19 cellular contexts compared by ENCODE assay signal in genomic region chr1:205766038-205766437, GRCh38. TPM values are rescaled to one million over a fixed set of nuclear protein-coding genes. Genes with fewer than 3 reads are reported as not detected.
DNase-seq lines count a peak whose midpoint lies in the region; ATAC-seq and TF ChIP-seq lines count a peak whose summit lies in the region.
"Had no signal": no experiment of that assay in that cellular context is flagged by ENCODE, and none has a peak within 500 bp of the region (broad histone marks: within the 10 kb centered on the region; RNA-seq: fewer than 3 reads in every experiment).

No MANE protein-coding gene starts in this region.

- H3K27ac ChIP-seq in brain microvascular endothelial cell: no peak overlapping the region
- H3K27ac ChIP-seq in tibial artery: no peak overlapping the region
- H3K27ac ChIP-seq: C4-2B, heart right ventricle, prostate gland, testis had no signal

- in situ Hi-C loops in brain microvascular endothelial cell (cut with HindIII; ENCODE audit: low pct_ligation_motif_present, low sequenced_read_pairs): no loop called here

- no peak overlapping the region for H3K4me3 Mint-ChIP-seq in natural killer cell

- no peaks in the 10 kb centered on the region for H3K9me3 Mint-ChIP-seq in natural killer cell
- H3K9me3 Mint-ChIP-seq: activated naive CD4-positive, alpha-beta T cell treated with anti-CD3 and anti-CD28 coated beads, Interleukin-2, amount 50 U/mL, for 72 hours had no signal

- no peaks in the 10 kb centered on the region for H3K27me3 ChIP-seq in brain microvascular endothelial cell (replicated peaks)
- H3K27me3 ChIP-seq in tibial artery: no peaks in the 10 kb centered on the region
- H3K27me3 ChIP-seq: heart right ventricle, testis had no signal

- ATAC-seq in natural killer cell (peak in 2 of 3 donors; percentile 26 to 88), HG03139 (IDR thresholded peaks at IDR 0.05; ENCODE audit: unreplicated experiment) (no peak)
- ATAC-seq: HCT116, heart right ventricle, left cardiac atrium had no signal

- H3K9me3 ChIP-seq in tibial artery: no peaks in the 10 kb centered on the region
- H3K9me3 ChIP-seq: heart right ventricle, prostate gland, testis had no signal

- H3K27me3 Mint-ChIP-seq in natural killer cell (ENCODE audit: low read depth in 2 of 2): no peaks in the 10 kb centered on the region

- H3K36me3 ChIP-seq in brain microvascular endothelial cell (replicated peaks) (no peaks in the 10 kb centered on the region), tibial artery (peaks cover 0 to 11% (median 0%) of the 10 kb centered on the region in 3 donors)
- H3K36me3 ChIP-seq: prostate gland had no signal

- peak; percentile 61 for DNase-seq in EL
- DNase-seq in M059J (ENCODE audit: low read depth): peak; percentile 58
- DNase-seq in brain microvascular endothelial cell: peak; percentile 14
- no peak for DNase-seq in natural killer cell
- no peak for DNase-seq in tibial artery
- no peak for DNase-seq in NCI-H446 treated with DMSO at 0.1 percent for 48 hours (lab: John Stamatoyannopoulos, UW)
- DNase-seq: DND-41; erythroblast; heart right ventricle; left cardiac atrium; NCI-H2107; SIG-M5; stimulated activated CD4-positive, alpha-beta T cell treated with anti-CD3 and anti-CD28 coated beads, Interleukin-15, amount 100 ng/mL, for 24 hours; testis had no signal

- TF ChIP-seq CTCF in brain microvascular endothelial cell (IDR thresholded peaks at IDR 0.05; ENCODE audit: low read depth, low read length, missing control alignments) (no peak), natural killer cell (IDR thresholded peaks at IDR 0.05) (no peak), tibial artery (IDR thresholded peaks at IDR 0.05) (no peak)

- H3K27ac Mint-ChIP-seq in natural killer cell: peak overlapping the region; percentile 98

- no peak overlapping the region for H3K4me3 ChIP-seq in brain microvascular endothelial cell (ENCODE audit: low read depth, low read length)
- no peak overlapping the region for H3K4me3 ChIP-seq in tibial artery
- H3K4me3 ChIP-seq: heart right ventricle, prostate gland, testis had no signal

- intact Hi-C loops in natural killer cell (cut with micrococcal nuclease) (no loop called here), tibial artery (cut with DNase I; ENCODE audit: low total_unique reads) (no loop called here)

- H3K4me1 Mint-ChIP-seq in natural killer cell: peaks cover 34 to 35% of the 10 kb centered on the region in 2 donors

- peaks cover 0 to 10% (median 0%) of the 10 kb centered on the region in 4 donors for H3K4me1 ChIP-seq in tibial artery
- H3K4me1 ChIP-seq: heart right ventricle, prostate gland, testis had no signal

- H3K36me3 Mint-ChIP-seq in natural killer cell: peaks cover 18% of the 10 kb centered on the region

RNA-seq across cellular contexts. Expression of gene RAB29, which starts 9.2 kb away (rescaled TPM):
- total RNA-seq in M059J (2014; rRNA removed; shearing (Covaris generic)): 19.5 and 33.8 TPM in 2 replicates
- 100 to 1,000 TPM in 1 of 3 donors, 10 to 100 TPM in 2; 69.0 to 120 (median 95.1) TPM for total RNA-seq in natural killer cell

RNA-seq across cellular contexts. Expression of gene NUCKS1, which starts 16.1 kb away (rescaled TPM):
- total RNA-seq in M059J (2014; rRNA removed; shearing (Covaris generic)): 193 and 268 TPM in 2 replicates
- 100 to 1,000 TPM in 2 of 3 donors, 10 to 100 TPM in 1; 89.2 to 113 (median 103) TPM for total RNA-seq in natural killer cell

RNA-seq across cellular contexts. Expression of gene SLC41A1, which starts 47.0 kb away (rescaled TPM):
- total RNA-seq in M059J (2014; rRNA removed; shearing (Covaris generic)): 20.0 and 24.4 TPM in 2 replicates
- total RNA-seq in natural killer cell: 10 to 100 TPM; 35.3 to 47.1 (median 39.5) TPM

Comparison
In these comparisons a context has a peak if more than half of its experiments do, and no peak if none do; other contexts are left out.
1. DNase-seq: peak in EL (single experiment), M059J (single experiment) and brain microvascular endothelial cell (single experiment); none in natural killer cell (single experiment), tibial artery (0 of 2) and NCI-H446 treated with DMSO at 0.1 percent for 48 hours (single experiment).